ENCODE assay signal across 18 cellular contexts in the genomic region with DNA sequence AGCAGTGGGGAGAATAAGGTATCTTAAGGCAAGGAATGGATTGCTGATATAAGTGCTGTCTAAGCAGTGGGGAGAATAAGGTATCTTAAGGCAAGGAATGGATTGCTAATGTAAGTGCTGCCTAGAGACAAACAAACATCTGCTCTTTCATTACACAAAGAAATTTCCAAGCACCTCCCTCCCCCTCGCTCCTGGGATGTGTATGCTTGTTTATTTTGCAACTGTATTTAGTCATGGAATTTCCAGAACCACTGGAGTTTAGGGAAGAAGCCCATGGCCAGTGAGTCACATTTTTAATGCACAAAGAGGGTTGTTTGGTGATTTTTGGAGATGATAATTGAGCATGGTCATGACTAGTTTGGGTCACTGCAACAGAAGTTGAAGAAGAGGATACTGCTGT. TPM values are rescaled to one million over a fixed set of nuclear protein-coding genes. Genes with fewer than 3 reads are reported as not detected.
A peak's percentile ranks its signal among the peaks of the same experiment; 100 is the strongest.
DNase-seq lines count a peak whose midpoint lies in the region; ATAC-seq and TF ChIP-seq lines count a peak whose summit lies in the region.
"Had no signal": no experiment of that assay in that cellular context is flagged by ENCODE, and none has a peak within 500 bp of the region (broad histone marks: within the 10 kb centered on the region; RNA-seq: fewer than 3 reads in every experiment).

No MANE protein-coding gene starts in this region.

- H3K9me3 ChIP-seq in MG63 (no peaks in the 10 kb centered on the region), lung (ENCODE audit: control insufficient read depth in 2 of 2, insufficient read depth in 1 of 2, low read length in 1 of 2) (no peaks in the 10 kb centered on the region)
- H3K9me3 ChIP-seq: heart left ventricle, SK-N-SH, tibial artery had no signal

- H3K27ac ChIP-seq in lung (ENCODE audit: low read depth in 1 of 2, low read length in 1 of 2): no peak overlapping the region
- H3K27ac ChIP-seq: 22Rv1, heart left ventricle, tibial artery had no signal

- peaks cover 0 to 4% of the 10 kb centered on the region in 2 donors for H3K4me1 ChIP-seq in lung (ENCODE audit: control insufficient read depth in 2 of 2, insufficient read depth in 2 of 2, low read length in 2 of 2)
- H3K4me1 ChIP-seq: tibial artery had no signal

- ATAC-seq in lung (ENCODE audit: insufficient read depth, low FRiP score) (peak; percentile 36), SK-N-SH treated with all-trans-retinoic acid at 6 μM for 48 hours (no peak)
- ATAC-seq: CD8-positive, alpha-beta T cell; heart left ventricle; HepG2 had no signal

- peak; percentile 87 for DNase-seq in AG08395 (ENCODE audit: low spot score)
- peak; percentile 85 for DNase-seq in MG63
- peak; percentile 45 to 74 for DNase-seq in dermis microvascular lymphatic vessel endothelial cell (ENCODE audit: low read depth in 2 of 2)
- no peak for DNase-seq in lung (ENCODE audit: low spot score)
- no peak for DNase-seq in NCI-H2171 (lab: John Stamatoyannopoulos, UW)
- no peak for DNase-seq in NCI-H446 (lab: John Stamatoyannopoulos, UW)
- no peak for DNase-seq in activated naive CD4-positive, alpha-beta T cell (lab: John Stamatoyannopoulos, UW)
- DNase-seq: CD8-positive, alpha-beta T cell; effector memory CD4-positive, alpha-beta T cell; heart left ventricle; left cardiac atrium; NCI-H1092; SK-N-SH had no signal

- H3K4me3 ChIP-seq in MG63 (no peak overlapping the region), lung (no peak overlapping the region)
- H3K4me3 ChIP-seq: heart left ventricle, tibial artery had no signal

- H3K36me3 ChIP-seq in MG63 (peaks cover 53% of the 10 kb centered on the region), lung (ENCODE audit: control insufficient read depth in 2 of 2, insufficient read depth in 2 of 2, low read length in 2 of 2) (peaks cover 1 to 2% of the 10 kb centered on the region in 2 donors)
- H3K36me3 ChIP-seq: tibial artery had no signal

- no peaks in the 10 kb centered on the region for H3K27me3 ChIP-seq in MG63
- no peaks in the 10 kb centered on the region for H3K27me3 ChIP-seq in lung (ENCODE audit: control insufficient read depth, insufficient read depth)
- H3K27me3 ChIP-seq: heart left ventricle had no signal

- TF ChIP-seq CTCF in lung (IDR thresholded peaks at IDR 0.05; ENCODE audit: control extremely low read depth, extremely low read depth): no peak

- 37 to 81% methylated on average over 1 of the region's 1 CpG for WGBS in lung, 2 donors

TF ChIP-seq in SK-N-SH treated with all-trans-retinoic acid at 6 μM for 48 hours, 23 proteins besides CTCF, POLR2A, EP300 and RAD21:
- TF ChIP-seq PPARA (CRISPR knock-in tag; IDR thresholded peaks at IDR 0.05; ENCODE audit: borderline replicate concordance) (no peak), OSR1 (CRISPR knock-in tag; IDR thresholded peaks at IDR 0.05) (no peak), ESRRG (CRISPR knock-in tag; IDR thresholded peaks at IDR 0.05) (no peak), ZFP3 (CRISPR knock-in tag; IDR thresholded peaks at IDR 0.05) (no peak), ZNF70 (CRISPR knock-in tag; IDR thresholded peaks at IDR 0.05) (no peak), ZNF8 (CRISPR knock-in tag; IDR thresholded peaks at IDR 0.05) (no peak), ZNF565 (CRISPR knock-in tag; conservative IDR thresholded peaks at IDR 0.05; ENCODE audit: low read depth) (no peak), RARB (CRISPR knock-in tag; IDR thresholded peaks at IDR 0.05) (no peak), TCF4 (CRISPR knock-in tag; IDR thresholded peaks at IDR 0.05; ENCODE audit: borderline replicate concordance) (no peak), ARNTL (CRISPR knock-in tag; IDR thresholded peaks at IDR 0.05; ENCODE audit: borderline replicate concordance, low read depth) (no peak), SNAI2 (CRISPR knock-in tag; IDR thresholded peaks at IDR 0.05) (no peak), BACH2 (CRISPR knock-in tag; IDR thresholded peaks at IDR 0.05; ENCODE audit: borderline replicate concordance) (no peak), GLIS3 (CRISPR knock-in tag; IDR thresholded peaks at IDR 0.05) (no peak), ISL1 (CRISPR knock-in tag; IDR thresholded peaks at IDR 0.05) (no peak), CSDC2 (CRISPR knock-in tag; IDR thresholded peaks at IDR 0.05) (no peak), ZFP30 (CRISPR knock-in tag; IDR thresholded peaks at IDR 0.05) (no peak)
- TF ChIP-seq, protein P1, sequence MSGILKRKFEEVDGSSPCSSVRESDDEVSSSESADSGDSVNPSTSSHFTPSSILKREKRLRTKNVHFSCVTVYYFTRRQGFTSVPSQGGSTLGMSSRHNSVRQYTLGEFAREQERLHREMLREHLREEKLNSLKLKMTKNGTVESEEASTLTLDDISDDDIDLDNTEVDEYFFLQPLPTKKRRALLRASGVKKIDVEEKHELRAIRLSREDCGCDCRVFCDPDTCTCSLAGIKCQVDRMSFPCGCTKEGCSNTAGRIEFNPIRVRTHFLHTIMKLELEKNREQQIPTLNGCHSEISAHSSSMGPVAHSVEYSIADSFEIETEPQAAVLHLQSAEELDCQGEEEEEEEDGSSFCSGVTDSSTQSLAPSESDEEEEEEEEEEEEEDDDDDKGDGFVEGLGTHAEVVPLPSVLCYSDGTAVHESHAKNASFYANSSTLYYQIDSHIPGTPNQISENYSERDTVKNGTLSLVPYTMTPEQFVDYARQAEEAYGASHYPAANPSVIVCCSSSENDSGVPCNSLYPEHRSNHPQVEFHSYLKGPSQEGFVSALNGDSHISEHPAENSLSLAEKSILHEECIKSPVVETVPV (CRISPR knock-in tag; IDR thresholded peaks at IDR 0.05): no peak
- TF ChIP-seq, protein P2, sequence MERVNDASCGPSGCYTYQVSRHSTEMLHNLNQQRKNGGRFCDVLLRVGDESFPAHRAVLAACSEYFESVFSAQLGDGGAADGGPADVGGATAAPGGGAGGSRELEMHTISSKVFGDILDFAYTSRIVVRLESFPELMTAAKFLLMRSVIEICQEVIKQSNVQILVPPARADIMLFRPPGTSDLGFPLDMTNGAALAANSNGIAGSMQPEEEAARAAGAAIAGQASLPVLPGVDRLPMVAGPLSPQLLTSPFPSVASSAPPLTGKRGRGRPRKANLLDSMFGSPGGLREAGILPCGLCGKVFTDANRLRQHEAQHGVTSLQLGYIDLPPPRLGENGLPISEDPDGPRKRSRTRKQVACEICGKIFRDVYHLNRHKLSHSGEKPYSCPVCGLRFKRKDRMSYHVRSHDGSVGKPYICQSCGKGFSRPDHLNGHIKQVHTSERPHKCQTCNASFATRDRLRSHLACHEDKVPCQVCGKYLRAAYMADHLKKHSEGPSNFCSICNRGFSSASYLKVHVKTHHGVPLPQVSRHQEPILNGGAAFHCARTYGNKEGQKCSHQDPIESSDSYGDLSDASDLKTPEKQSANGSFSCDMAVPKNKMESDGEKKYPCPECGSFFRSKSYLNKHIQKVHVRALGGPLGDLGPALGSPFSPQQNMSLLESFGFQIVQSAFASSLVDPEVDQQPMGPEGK (CRISPR knock-in tag; IDR thresholded peaks at IDR 0.05; ENCODE audit: borderline replicate concordance): no peak
- TF ChIP-seq, protein P3, sequence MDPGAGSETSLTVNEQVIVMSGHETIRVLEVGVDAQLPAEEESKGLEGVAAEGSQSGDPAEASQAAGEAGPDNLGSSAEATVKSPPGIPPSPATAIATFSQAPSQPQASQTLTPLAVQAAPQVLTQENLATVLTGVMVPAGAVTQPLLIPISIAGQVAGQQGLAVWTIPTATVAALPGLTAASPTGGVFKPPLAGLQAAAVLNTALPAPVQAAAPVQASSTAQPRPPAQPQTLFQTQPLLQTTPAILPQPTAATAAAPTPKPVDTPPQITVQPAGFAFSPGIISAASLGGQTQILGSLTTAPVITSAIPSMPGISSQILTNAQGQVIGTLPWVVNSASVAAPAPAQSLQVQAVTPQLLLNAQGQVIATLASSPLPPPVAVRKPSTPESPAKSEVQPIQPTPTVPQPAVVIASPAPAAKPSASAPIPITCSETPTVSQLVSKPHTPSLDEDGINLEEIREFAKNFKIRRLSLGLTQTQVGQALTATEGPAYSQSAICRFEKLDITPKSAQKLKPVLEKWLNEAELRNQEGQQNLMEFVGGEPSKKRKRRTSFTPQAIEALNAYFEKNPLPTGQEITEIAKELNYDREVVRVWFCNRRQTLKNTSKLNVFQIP (CRISPR knock-in tag; IDR thresholded peaks at IDR 0.05; ENCODE audit: borderline replicate concordance, low read depth): no peak
TF ChIP-seq in SK-N-SH treated with all-trans-retinoic acid at 6 μM for 48 hours: peak in this region for 0.

RNA-seq across cellular contexts. Expression of a gene that starts 21.5 kb away (rescaled TPM):
- 29.0 and 47.5 TPM in 2 replicates for total RNA-seq in MG63 (2014; rRNA removed; shearing (Covaris generic); ENCODE audit: low replicate concordance)
- total RNA-seq in dermis microvascular lymphatic vessel endothelial cell: 70.3 and 118 TPM in 2 replicates
- total RNA-seq in lung: 10 to 100 TPM; 27.9 to 60.4 TPM
- polyA plus RNA-seq in lung: 10 to 100 TPM; 10.6 to 71.2 TPM
- total RNA-seq: activated T-helper 2 cell treated with anti-CD3 and anti-CD28 coated beads, Interferon-gamma antibody, Interleukin-2, Interleukin-4, amounts not matched to agents 10 μg/mL and 5 μg/mL and 100 μg/mL, durations not matched to agents 14 hours and 24 hours and 36 hours; CD8-positive, alpha-beta T cell; HepG2 had no signal
- polyA plus RNA-seq: HepG2, SK-N-SH had no signal

Comparison
In these comparisons a context has a peak if more than half of its experiments do, and no peak if none do; other contexts are left out.
1. DNase-seq: peak in AG08395 (single experiment), MG63 (single experiment) and dermis microvascular lymphatic vessel endothelial cell (2 of 2); none in lung (single experiment), NCI-H2171 (single experiment), NCI-H446 (0 of 2) and activated naive CD4-positive, alpha-beta T cell (0 of 4).